Comparison of ENCODE assay signal across 17 cellular contexts in the genomic region with DNA sequence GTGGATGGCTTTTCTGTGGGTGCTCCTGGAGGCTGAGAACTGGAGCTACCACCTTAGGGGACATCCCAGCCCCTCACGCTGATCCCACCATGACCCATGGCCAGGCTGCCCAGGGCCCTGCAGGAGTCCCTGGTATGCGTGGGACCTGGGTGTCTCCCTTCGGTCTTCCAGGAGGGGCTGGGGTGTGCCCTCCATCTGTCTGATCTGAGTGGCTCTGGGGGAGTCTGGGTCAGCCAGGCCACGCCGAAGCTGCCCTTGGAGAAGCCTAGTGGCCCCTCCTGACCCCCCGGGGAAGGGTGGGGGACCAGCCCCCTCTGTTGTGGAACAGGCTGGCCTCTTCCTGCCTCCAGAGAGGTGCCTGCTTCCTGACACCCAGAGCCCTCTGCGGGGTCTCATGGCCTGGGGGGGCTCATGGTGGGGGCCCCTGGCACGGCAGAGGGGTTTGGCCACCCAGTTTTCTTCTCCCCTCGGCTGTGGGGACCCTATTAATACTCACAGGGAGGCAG. TPM values are rescaled to one million over a fixed set of nuclear protein-coding genes. Genes with fewer than 3 reads are reported as not detected.
DNase-seq lines count a peak whose midpoint lies in the region; ATAC-seq and TF ChIP-seq lines count a peak whose summit lies in the region.
"Had no signal": no experiment of that assay in that cellular context is flagged by ENCODE, and none has a peak within 500 bp of the region (broad histone marks: within the 10 kb centered on the region; RNA-seq: fewer than 3 reads in every experiment).

No MANE protein-coding gene starts in this region.

- WGBS in heart right ventricle, 2 donors: 70 to 77% methylated on average over 9 of the region's 9 CpGs
- WGBS in esophagus, 2 donors: 61 to 76% methylated on average over 9 of the region's 9 CpGs

- no peaks in the 10 kb centered on the region for H3K36me3 Mint-ChIP-seq in CD4-positive, alpha-beta T cell (ENCODE audit: low read depth)
- H3K36me3 Mint-ChIP-seq: activated naive CD4-positive, alpha-beta T cell treated with anti-CD3 and anti-CD28 coated beads, Interleukin-2, amount 50 U/mL, for 24 hours; natural killer cell treated with Interleukin-12 subunit alpha and Interleukin-12 subunit beta and Interleukin-15 and Interleukin-18, amount 100 ng/mL, for 72 hours had no signal

- POLR2A ChIA-PET in CD4-positive, alpha-beta T cell (lab: Charles Lee): no interaction called here

- no peaks in the 10 kb centered on the region for H3K9me3 ChIP-seq in heart right ventricle
- no peaks in the 10 kb centered on the region for H3K9me3 ChIP-seq in esophagus (ENCODE audit: control insufficient read depth in 2 of 2, insufficient read depth in 1 of 2, low read depth in 1 of 2, low read length in 1 of 2)
- no peaks in the 10 kb centered on the region for H3K9me3 ChIP-seq in osteoblast (ENCODE audit: low read depth, low read length)
- H3K9me3 ChIP-seq in uterus: no peaks in the 10 kb centered on the region
- no peaks in the 10 kb centered on the region for H3K9me3 ChIP-seq in CD4-positive, alpha-beta T cell (ENCODE audit: control insufficient read depth, low read length)
- H3K9me3 ChIP-seq: MG63, thoracic aorta had no signal

- H4K20me1 ChIP-seq in osteoblast (ENCODE audit: insufficient read depth, low read length): peaks cover 56% of the 10 kb centered on the region

- H3K27me3 Mint-ChIP-seq in CD4-positive, alpha-beta T cell: no peaks in the 10 kb centered on the region
- H3K27me3 Mint-ChIP-seq: activated CD4-positive, alpha-beta T cell treated with anti-CD3 and anti-CD28 coated beads, Interleukin-2, amount 10 ng/mL, durations not matched to agents 7 days and 5 days; activated naive CD4-positive, alpha-beta T cell treated with anti-CD3 and anti-CD28 coated beads, Interleukin-2, amount 50 U/mL, for 24 hours; effector memory CD8-positive, alpha-beta T cell; natural killer cell treated with Interleukin-12 subunit alpha and Interleukin-12 subunit beta and Interleukin-15 and Interleukin-18, amount 100 ng/mL, for 72 hours had no signal

- no peak overlapping the region for H3K4me3 ChIP-seq in heart right ventricle
- H3K4me3 ChIP-seq in esophagus (ENCODE audit: low read depth in 1 of 2, low read length in 2 of 2): no peak overlapping the region
- no peak overlapping the region for H3K4me3 ChIP-seq in osteoblast (ENCODE audit: insufficient read depth, low read length)
- no peak overlapping the region for H3K4me3 ChIP-seq in uterus
- H3K4me3 ChIP-seq: MG63, thoracic aorta had no signal

- no peak overlapping the region for H2AFZ ChIP-seq in osteoblast (ENCODE audit: low read length)

- no peak for TF ChIP-seq POLR2A in uterus (IDR thresholded peaks at IDR 0.05)

- ATAC-seq in heart right ventricle: no peak
- no peak for ATAC-seq in CD4-positive, alpha-beta T cell (ENCODE audit: poor library complexity)
- ATAC-seq: effector memory CD8-positive, alpha-beta T cell; natural killer cell treated with Interleukin-12 subunit alpha and Interleukin-12 subunit beta and Interleukin-15 and Interleukin-18, amount 100 ng/mL, for 72 hours had no signal

- no peak overlapping the region for H3K4me3 Mint-ChIP-seq in CD4-positive, alpha-beta T cell
- H3K4me3 Mint-ChIP-seq: activated CD4-positive, alpha-beta T cell treated with anti-CD3 and anti-CD28 coated beads, Interleukin-2, amount 10 ng/mL, durations not matched to agents 7 days and 5 days; activated naive CD4-positive, alpha-beta T cell treated with anti-CD3 and anti-CD28 coated beads, Interleukin-2, amount 50 U/mL, for 24 hours; effector memory CD8-positive, alpha-beta T cell; natural killer cell treated with Interleukin-12 subunit alpha and Interleukin-12 subunit beta and Interleukin-15 and Interleukin-18, amount 100 ng/mL, for 72 hours had no signal

- H3K4me1 ChIP-seq in heart right ventricle: peaks cover 26 to 92% (median 78%) of the 10 kb centered on the region in 9 donors
- H3K4me1 ChIP-seq in esophagus (ENCODE audit: control insufficient read depth in 2 of 2, insufficient read depth in 2 of 2, low read length in 1 of 2): peaks cover 22 to 61% of the 10 kb centered on the region in 2 donors
- peaks cover 21% of the 10 kb centered on the region for H3K4me1 ChIP-seq in osteoblast (ENCODE audit: insufficient read depth, low read length)
- H3K4me1 ChIP-seq in uterus: peaks cover 3 to 16% of the 10 kb centered on the region in 2 donors

- H3K27ac Mint-ChIP-seq in CD4-positive, alpha-beta T cell: no peak overlapping the region
- H3K27ac Mint-ChIP-seq: activated CD4-positive, alpha-beta T cell treated with anti-CD3 and anti-CD28 coated beads, Interleukin-2, amount 10 ng/mL, durations not matched to agents 7 days and 5 days; activated naive CD4-positive, alpha-beta T cell treated with anti-CD3 and anti-CD28 coated beads, Interleukin-2, amount 50 U/mL, for 24 hours; effector memory CD8-positive, alpha-beta T cell; natural killer cell treated with Interleukin-12 subunit alpha and Interleukin-12 subunit beta and Interleukin-15 and Interleukin-18, amount 100 ng/mL, for 72 hours had no signal

- no peak for DNase-seq in heart right ventricle
- no peak for DNase-seq in cardiac septum (ENCODE audit: low spot score)
- DNase-seq in osteoblast (ENCODE audit: insufficient read length, low spot score, missing footprints): no peak
- DNase-seq in uterus: no peak
- no peak for DNase-seq in cortex of kidney (lab: John Stamatoyannopoulos, UW)
- DNase-seq in CD4-positive, alpha-beta T cell: no peak
- DNase-seq in HK-2 (ENCODE audit: unreplicated experiment): no peak
- DNase-seq: activated CD4-positive, alpha-beta T cell treated with anti-CD3 and anti-CD28 coated beads, Interleukin-2, amount 10 ng/mL, durations not matched to agents 7 days and 5 days; effector memory CD8-positive, alpha-beta T cell; MG63; NCI-H1930; stimulated activated CD4-positive, alpha-beta T cell treated with anti-CD3 and anti-CD28 coated beads, Interleukin-2, amount 100 ng/mL, for 48 hours; T1000 had no signal

- TF ChIP-seq CTCF in heart right ventricle (IDR thresholded peaks at IDR 0.05) (no peak), osteoblast (IDR thresholded peaks at IDR 0.05; ENCODE audit: extremely low read depth, low read depth, low read length) (no peak), uterus (IDR thresholded peaks at IDR 0.05) (no peak)
- no peak for TF ChIP-seq CTCF in CD4-positive, alpha-beta T cell (IDR thresholded peaks at IDR 0.05)

- H3K9me3 Mint-ChIP-seq in CD4-positive, alpha-beta T cell: no peaks in the 10 kb centered on the region
- H3K9me3 Mint-ChIP-seq: activated CD4-positive, alpha-beta T cell treated with anti-CD3 and anti-CD28 coated beads, Interleukin-2, amount 10 ng/mL, durations not matched to agents 7 days and 5 days; activated naive CD4-positive, alpha-beta T cell treated with anti-CD3 and anti-CD28 coated beads, Interleukin-2, amount 50 U/mL, for 24 hours; effector memory CD8-positive, alpha-beta T cell; natural killer cell treated with Interleukin-12 subunit alpha and Interleukin-12 subunit beta and Interleukin-15 and Interleukin-18, amount 100 ng/mL, for 72 hours had no signal

- H3K79me2 ChIP-seq in osteoblast (ENCODE audit: insufficient read depth, low read length): peaks cover 89% of the 10 kb centered on the region

- no peak overlapping the region for H3K4me2 ChIP-seq in osteoblast (ENCODE audit: insufficient read depth, low read length)

- peaks cover 8% of the 10 kb centered on the region for H3K4me1 Mint-ChIP-seq in CD4-positive, alpha-beta T cell (ENCODE audit: low read depth)

- H3K27ac ChIP-seq in heart right ventricle (peak overlapping the region; percentile 52 to 90 (median 78)), esophagus (ENCODE audit: low read depth in 2 of 2, low read length in 1 of 2) (peak overlapping the region; percentile 18 to 89), osteoblast (ENCODE audit: low read depth, low read length) (peak overlapping the region; percentile 58), uterus (peak overlapping the region; percentile 60 to 64)
- no peak overlapping the region for H3K27ac ChIP-seq in CD4-positive, alpha-beta T cell (ENCODE audit: low read depth, low read length)
- H3K27ac ChIP-seq: thoracic aorta had no signal

- no peaks in the 10 kb centered on the region for H3K36me3 ChIP-seq in heart right ventricle
- peaks cover 0 to 4% of the 10 kb centered on the region in 2 donors for H3K36me3 ChIP-seq in esophagus (ENCODE audit: control insufficient read depth in 2 of 2, insufficient read depth in 2 of 2, low read length in 1 of 2)
- H3K36me3 ChIP-seq in osteoblast (ENCODE audit: insufficient read depth, low read length): no peaks in the 10 kb centered on the region
- no peaks in the 10 kb centered on the region for H3K36me3 ChIP-seq in uterus
- H3K36me3 ChIP-seq: thoracic aorta had no signal

- CTCF ChIA-PET in CD4-positive, alpha-beta T cell (lab: Charles Lee): no interaction called here

- H3K27me3 ChIP-seq in heart right ventricle (no peaks in the 10 kb centered on the region), esophagus (ENCODE audit: control insufficient read depth in 1 of 2, insufficient read depth in 2 of 2, low read length in 2 of 2) (no peaks in the 10 kb centered on the region), osteoblast (ENCODE audit: insufficient read depth, low read length) (no peaks in the 10 kb centered on the region), uterus (no peaks in the 10 kb centered on the region)
- no peaks in the 10 kb centered on the region for H3K27me3 ChIP-seq in CD4-positive, alpha-beta T cell (ENCODE audit: control insufficient read depth, insufficient read depth, low read length)
- H3K27me3 ChIP-seq: MG63 had no signal

- intact Hi-C loops in heart right ventricle (cut with DNase I): no loop called here
- intact Hi-C loops in cardiac septum (cut with DNase I): no loop called here
- intact Hi-C loops in uterus (cut with DNase I; ENCODE audit: low total_unique reads): no loop called here
- intact Hi-C loops in CD4-positive, alpha-beta T cell (cut with DNase I, micrococcal nuclease): loop anchor here in 1 of 2 experiments (5.0 kb wide), 1 partner anchor 42 kb away; no protein-coding TSS in a partner anchor

RNA-seq across cellular contexts. Expression of a gene that starts 10.7 kb away (rescaled TPM):
- total RNA-seq in heart right ventricle (10 to 100 TPM in 9 of 10 donors, 1 to 10 TPM in 1; 9.5 to 25.8 (median 13.8) TPM), cardiac septum (9.8 TPM), osteoblast (15.6 and 19.4 TPM in 2 replicates), uterus (10 to 100 TPM; 16.5 to 70.7 (median 45.8) TPM)
- polyA plus RNA-seq in heart right ventricle (10 to 100 TPM; 16.1 to 18.7 TPM), esophagus (100 to 1,000 TPM in 1 of 2 donors, 10 to 100 TPM in 1; 91.2 to 107 TPM)
- 1 to 10 TPM; 4.2 to 4.9 TPM for total RNA-seq in CD4-positive, alpha-beta T cell

RNA-seq across cellular contexts. Expression of a gene that starts 54.0 kb away (rescaled TPM):
- total RNA-seq in heart right ventricle (10 to 100 TPM; 17.5 to 26.4 (median 22.1) TPM), cardiac septum (21.7 TPM), osteoblast (21.4 and 21.8 TPM in 2 replicates), uterus (10 to 100 TPM in 3 of 4 donors, 1 to 10 TPM in 1; 3.6 to 33.2 (median 19.8) TPM)
- polyA plus RNA-seq in heart right ventricle (10 to 100 TPM; 23.8 to 30.6 TPM), esophagus (10 to 100 TPM; 21.5 to 26.7 TPM)
- 10 to 100 TPM; 11.5 to 13.3 TPM for total RNA-seq in CD4-positive, alpha-beta T cell
